ENCODE assay signal across 1 cellular context in genomic region chr16:1494129-1494640, GRCh38.
TF ChIP-seq lines count a peak whose summit lies in the region.

No MANE protein-coding gene starts in this region.

TF ChIP-seq in HEK293, 187 proteins besides CTCF, POLR2A, EP300 and RAD21 (continued from another document and continues in another):
- TF ChIP-seq ZBTB11 (tag by site-specific recombination; conservative IDR thresholded peaks at IDR 0.05; ENCODE audit: low read depth) (no peak), ZNF560 (tag by site-specific recombination; IDR thresholded peaks at IDR 0.05; ENCODE audit: borderline replicate concordance) (no peak), PRDM4 (tag by site-specific recombination; IDR thresholded peaks at IDR 0.05) (no peak), ZNF266 (tag by site-specific recombination; IDR thresholded peaks at IDR 0.05; ENCODE audit: low read depth) (no peak), BCL11A (tag by site-specific recombination; IDR thresholded peaks at IDR 0.05; ENCODE audit: low read depth) (no peak), SETDB1 (IDR thresholded peaks at IDR 0.05; ENCODE audit: insufficient read length, low read length) (no peak), ZNF157 (tag by site-specific recombination; IDR thresholded peaks at IDR 0.05) (no peak), ZNF202 (tag by site-specific recombination; IDR thresholded peaks at IDR 0.05; ENCODE audit: borderline replicate concordance) (no peak), HOXA7 (CRISPR knock-in tag; IDR thresholded peaks at IDR 0.05; ENCODE audit: borderline replicate concordance) (no peak), ZSCAN18 (tag by site-specific recombination; IDR thresholded peaks at IDR 0.05) (no peak), ZNF23 (tag by site-specific recombination; IDR thresholded peaks at IDR 0.05; ENCODE audit: borderline replicate concordance) (no peak), ZNF501 (tag by site-specific recombination; IDR thresholded peaks at IDR 0.05) (no peak), ZNF654 (tag by site-specific recombination; IDR thresholded peaks at IDR 0.05; ENCODE audit: low read depth) (peak; percentile 15; the same call in 1 of the 2 replicates), GLIS2 (tag by site-specific recombination; IDR thresholded peaks at IDR 0.05) (peak; percentile 9; the same call in 1 of the 2 replicates), ZNF768 (tag by site-specific recombination; IDR thresholded peaks at IDR 0.05) (no peak), ZIC2 (tag by site-specific recombination; IDR thresholded peaks at IDR 0.05) (no peak), ZNF658 (tag by site-specific recombination; IDR thresholded peaks at IDR 0.05) (no peak), ATF2 (tag by site-specific recombination; IDR thresholded peaks at IDR 0.05; ENCODE audit: low read depth) (no peak), ZSCAN16 (tag by site-specific recombination; IDR thresholded peaks at IDR 0.05) (no peak), ZNF24 (tag by site-specific recombination; IDR thresholded peaks at IDR 0.05) (no peak), ZNF660 (tag by site-specific recombination; IDR thresholded peaks at IDR 0.05) (no peak), ZNF629 (tag by site-specific recombination; IDR thresholded peaks at IDR 0.05) (no peak), BCL11B (tag by site-specific recombination; IDR thresholded peaks at IDR 0.05; ENCODE audit: low read depth) (no peak), EGR2 (tag by site-specific recombination; IDR thresholded peaks at IDR 0.05; ENCODE audit: low read depth) (0 out of 2 replicates have a peak, but pooled peaks have one; percentile 18), BCL6B (tag by site-specific recombination; IDR thresholded peaks at IDR 0.05) (no peak), IKZF3 (tag by site-specific recombination; IDR thresholded peaks at IDR 0.05) (no peak), HIC1 (tag by site-specific recombination; IDR thresholded peaks at IDR 0.05) (no peak), ZNF423 (tag by site-specific recombination; IDR thresholded peaks at IDR 0.05) (0 out of 2 replicates have a peak, but pooled peaks have one; percentile 32), ZNF211 (tag by site-specific recombination; IDR thresholded peaks at IDR 0.05; ENCODE audit: low read depth) (no peak), MZF1 (tag by site-specific recombination; IDR thresholded peaks at IDR 0.05; ENCODE audit: borderline replicate concordance) (no peak)
- TF ChIP-seq, protein P1, sequence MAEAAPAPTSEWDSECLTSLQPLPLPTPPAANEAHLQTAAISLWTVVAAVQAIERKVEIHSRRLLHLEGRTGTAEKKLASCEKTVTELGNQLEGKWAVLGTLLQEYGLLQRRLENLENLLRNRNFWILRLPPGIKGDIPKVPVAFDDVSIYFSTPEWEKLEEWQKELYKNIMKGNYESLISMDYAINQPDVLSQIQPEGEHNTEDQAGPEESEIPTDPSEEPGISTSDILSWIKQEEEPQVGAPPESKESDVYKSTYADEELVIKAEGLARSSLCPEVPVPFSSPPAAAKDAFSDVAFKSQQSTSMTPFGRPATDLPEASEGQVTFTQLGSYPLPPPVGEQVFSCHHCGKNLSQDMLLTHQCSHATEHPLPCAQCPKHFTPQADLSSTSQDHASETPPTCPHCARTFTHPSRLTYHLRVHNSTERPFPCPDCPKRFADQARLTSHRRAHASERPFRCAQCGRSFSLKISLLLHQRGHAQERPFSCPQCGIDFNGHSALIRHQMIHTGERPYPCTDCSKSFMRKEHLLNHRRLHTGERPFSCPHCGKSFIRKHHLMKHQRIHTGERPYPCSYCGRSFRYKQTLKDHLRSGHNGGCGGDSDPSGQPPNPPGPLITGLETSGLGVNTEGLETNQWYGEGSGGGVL (tag by site-specific recombination; IDR thresholded peaks at IDR 0.05), result no peak
- TF ChIP-seq, protein P2, sequence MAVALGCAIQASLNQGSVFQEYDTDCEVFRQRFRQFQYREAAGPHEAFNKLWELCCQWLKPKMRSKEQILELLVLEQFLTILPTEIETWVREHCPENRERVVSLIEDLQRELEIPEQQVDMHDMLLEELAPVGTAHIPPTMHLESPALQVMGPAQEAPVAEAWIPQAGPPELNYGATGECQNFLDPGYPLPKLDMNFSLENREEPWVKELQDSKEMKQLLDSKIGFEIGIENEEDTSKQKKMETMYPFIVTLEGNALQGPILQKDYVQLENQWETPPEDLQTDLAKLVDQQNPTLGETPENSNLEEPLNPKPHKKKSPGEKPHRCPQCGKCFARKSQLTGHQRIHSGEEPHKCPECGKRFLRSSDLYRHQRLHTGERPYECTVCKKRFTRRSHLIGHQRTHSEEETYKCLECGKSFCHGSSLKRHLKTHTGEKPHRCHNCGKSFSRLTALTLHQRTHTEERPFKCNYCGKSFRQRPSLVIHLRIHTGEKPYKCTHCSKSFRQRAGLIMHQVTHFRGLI (tag by site-specific recombination; IDR thresholded peaks at IDR 0.05), result peak; percentile 53; the same call in 1 of the 2 replicates
- TF ChIP-seq, protein P3, sequence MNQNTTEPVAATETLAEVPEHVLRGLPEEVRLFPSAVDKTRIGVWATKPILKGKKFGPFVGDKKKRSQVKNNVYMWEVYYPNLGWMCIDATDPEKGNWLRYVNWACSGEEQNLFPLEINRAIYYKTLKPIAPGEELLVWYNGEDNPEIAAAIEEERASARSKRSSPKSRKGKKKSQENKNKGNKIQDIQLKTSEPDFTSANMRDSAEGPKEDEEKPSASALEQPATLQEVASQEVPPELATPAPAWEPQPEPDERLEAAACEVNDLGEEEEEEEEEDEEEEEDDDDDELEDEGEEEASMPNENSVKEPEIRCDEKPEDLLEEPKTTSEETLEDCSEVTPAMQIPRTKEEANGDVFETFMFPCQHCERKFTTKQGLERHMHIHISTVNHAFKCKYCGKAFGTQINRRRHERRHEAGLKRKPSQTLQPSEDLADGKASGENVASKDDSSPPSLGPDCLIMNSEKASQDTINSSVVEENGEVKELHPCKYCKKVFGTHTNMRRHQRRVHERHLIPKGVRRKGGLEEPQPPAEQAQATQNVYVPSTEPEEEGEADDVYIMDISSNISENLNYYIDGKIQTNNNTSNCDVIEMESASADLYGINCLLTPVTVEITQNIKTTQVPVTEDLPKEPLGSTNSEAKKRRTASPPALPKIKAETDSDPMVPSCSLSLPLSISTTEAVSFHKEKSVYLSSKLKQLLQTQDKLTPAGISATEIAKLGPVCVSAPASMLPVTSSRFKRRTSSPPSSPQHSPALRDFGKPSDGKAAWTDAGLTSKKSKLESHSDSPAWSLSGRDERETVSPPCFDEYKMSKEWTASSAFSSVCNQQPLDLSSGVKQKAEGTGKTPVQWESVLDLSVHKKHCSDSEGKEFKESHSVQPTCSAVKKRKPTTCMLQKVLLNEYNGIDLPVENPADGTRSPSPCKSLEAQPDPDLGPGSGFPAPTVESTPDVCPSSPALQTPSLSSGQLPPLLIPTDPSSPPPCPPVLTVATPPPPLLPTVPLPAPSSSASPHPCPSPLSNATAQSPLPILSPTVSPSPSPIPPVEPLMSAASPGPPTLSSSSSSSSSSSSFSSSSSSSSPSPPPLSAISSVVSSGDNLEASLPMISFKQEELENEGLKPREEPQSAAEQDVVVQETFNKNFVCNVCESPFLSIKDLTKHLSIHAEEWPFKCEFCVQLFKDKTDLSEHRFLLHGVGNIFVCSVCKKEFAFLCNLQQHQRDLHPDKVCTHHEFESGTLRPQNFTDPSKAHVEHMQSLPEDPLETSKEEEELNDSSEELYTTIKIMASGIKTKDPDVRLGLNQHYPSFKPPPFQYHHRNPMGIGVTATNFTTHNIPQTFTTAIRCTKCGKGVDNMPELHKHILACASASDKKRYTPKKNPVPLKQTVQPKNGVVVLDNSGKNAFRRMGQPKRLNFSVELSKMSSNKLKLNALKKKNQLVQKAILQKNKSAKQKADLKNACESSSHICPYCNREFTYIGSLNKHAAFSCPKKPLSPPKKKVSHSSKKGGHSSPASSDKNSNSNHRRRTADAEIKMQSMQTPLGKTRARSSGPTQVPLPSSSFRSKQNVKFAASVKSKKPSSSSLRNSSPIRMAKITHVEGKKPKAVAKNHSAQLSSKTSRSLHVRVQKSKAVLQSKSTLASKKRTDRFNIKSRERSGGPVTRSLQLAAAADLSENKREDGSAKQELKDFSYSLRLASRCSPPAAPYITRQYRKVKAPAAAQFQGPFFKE (tag by site-specific recombination; IDR thresholded peaks at IDR 0.05; ENCODE audit: borderline replicate concordance), result no peak
